18 cellular contexts compared by ENCODE assay signal in genomic region chr10:132436861-132437410, GRCh38. TPM values are rescaled to one million over a fixed set of nuclear protein-coding genes. Genes with fewer than 3 reads are reported as not detected.
DNase-seq lines count a peak whose midpoint lies in the region; ATAC-seq, FAIRE-seq and TF ChIP-seq lines count a peak whose summit lies in the region.
"Had no signal": no experiment of that assay in that cellular context is flagged by ENCODE, and none has a peak within 500 bp of the region (broad histone marks: within the 10 kb centered on the region; RNA-seq: fewer than 3 reads in every experiment).

No MANE protein-coding gene starts in this region.

- H3K79me1 ChIP-seq in H1 (ENCODE audit: low read depth, low read length): peaks cover 2% of the 10 kb centered on the region

- no peak for FAIRE-seq in HepG2 (lab: Jason Lieb, UNC)
- no peak for FAIRE-seq in H1 (lab: Jason Lieb, UNC)
- FAIRE-seq: A549 had no signal

- H4K5ac ChIP-seq in H1 (ENCODE audit: insufficient read length, low read depth, low read length): no peak overlapping the region

- no peak overlapping the region for H2BK5ac ChIP-seq in H1 (ENCODE audit: low read depth, low read length)

- ATAC-seq in HepG2: no peak
- ATAC-seq in right lobe of liver: no peak
- no peak for ATAC-seq in mucosa of descending colon
- ATAC-seq: A549 had no signal

- 54% methylated on average over 4 of the region's 15 CpGs for WGBS in HepG2 (ENCODE audit: low lambda C conversion rate)
- 80% methylated on average over 1 of the region's 15 CpGs for WGBS in right lobe of liver (ENCODE audit: insufficient coverage, low coverage, low lambda C conversion rate, missing lambda C conversion rate)
- 88% methylated on average over 15 of the region's 15 CpGs; no CpG with 5 or more reads in 1 of the 2 experiments for WGBS in H1 (ENCODE audit: extremely low coverage in 1 of 2, insufficient coverage in 1 of 2, insufficient read length in 1 of 2, insufficient replicate concordance in 2 of 2, low coverage in 1 of 2, low lambda C conversion rate in 2 of 2, missing lambda C conversion rate in 1 of 2), 2 experiments

- H3K36me3 ChIP-seq in HepG2 (replicated peaks in 1 of 2; ENCODE audit: control insufficient read depth in 1 of 2, insufficient read depth in 2 of 2, low read length in 2 of 2) (no peaks in the 10 kb centered on the region), right lobe of liver (no peaks in the 10 kb centered on the region), H1 (ENCODE audit: control insufficient read depth in 2 of 4, insufficient read depth in 4 of 4, low read length in 3 of 4) (no peaks in the 10 kb centered on the region; a peak in 1 of 8 replicates), mucosa of descending colon (ENCODE audit: low read depth) (no peaks in the 10 kb centered on the region)
- H3K36me3 ChIP-seq: SJCRH30 had no signal

- no peak overlapping the region for H2BK12ac ChIP-seq in H1 (ENCODE audit: low read depth, low read length)

- TF ChIP-seq RAD21 in HepG2 (CRISPR knock-in tag; IDR thresholded peaks at IDR 0.05) (no peak), H1 (IDR thresholded peaks at IDR 0.05 in 1 of 2, conservative IDR thresholded peaks at IDR 0.05 in 1 of 2; ENCODE audit: low read depth in 2 of 2, low read length in 2 of 2) (no peak)

- H2BK120ac ChIP-seq in H1 (replicated peaks; ENCODE audit: low read depth, low read length): no peak overlapping the region

- H3K23me2 ChIP-seq in H1 (ENCODE audit: low read depth, low read length): peaks cover 6% of the 10 kb centered on the region

- H2AK5ac ChIP-seq in H1 (ENCODE audit: low read depth, low read length): no peak overlapping the region

- POLR2A ChIA-PET in HepG2 (lab: Yijun Ruan, JAX): no interaction called here
- POLR2A ChIA-PET in H1 (lab: Charles Lee; ENCODE audit: partially characterized antibody): interaction anchor here (0.9 to 2.6 kb wide), 4 partner anchors 8 to 28 kb away, joined by 3 to 10 read pairs (median 4); no protein-coding TSS in a partner anchor

- H3K27me3 ChIP-seq in HepG2 (ENCODE audit: control insufficient read depth in 1 of 2, insufficient read depth in 2 of 2, low read length in 2 of 2) (peaks cover 2 to 15% of the 10 kb centered on the region in 2 experiments; a peak in 4 of 5 replicates), right lobe of liver (no peaks in the 10 kb centered on the region), H1 (replicated peaks in 1 of 4; ENCODE audit: control insufficient read depth in 3 of 4, extremely low read depth in 1 of 4, insufficient read depth in 3 of 4, low read length in 3 of 4) (no peaks in the 10 kb centered on the region)
- H3K27me3 ChIP-seq: SJCRH30 had no signal

- H4K20me1 ChIP-seq in HepG2 (ENCODE audit: insufficient read depth, low read length) (no peaks in the 10 kb centered on the region), H1 (replicated peaks in 1 of 2; ENCODE audit: control insufficient read depth in 1 of 2, insufficient read depth in 2 of 2, low read length in 2 of 2) (peaks cover 0 to 7% of the 10 kb centered on the region in 2 experiments)

- H3K4me3 ChIP-seq in HepG2 (replicated peaks in 1 of 3; ENCODE audit: insufficient read depth in 1 of 3, low read depth in 2 of 3, low read length in 3 of 3): no peak overlapping the region
- no peak overlapping the region for H3K4me3 ChIP-seq in right lobe of liver
- H3K4me3 ChIP-seq in H1 (ENCODE audit: extremely low read depth in 1 of 4, insufficient read depth in 2 of 4, low read depth in 3 of 4, low read length in 4 of 4): no peak overlapping the region
- H3K4me3 ChIP-seq in mucosa of descending colon: no peak overlapping the region
- H3K4me3 ChIP-seq: A549, SJCRH30 had no signal

- H3K79me2 ChIP-seq in HepG2 (ENCODE audit: insufficient read depth, low read length): no peaks in the 10 kb centered on the region
- no peaks in the 10 kb centered on the region for H3K79me2 ChIP-seq in H1 (ENCODE audit: control insufficient read depth in 1 of 2, insufficient read depth in 2 of 2, low read length in 2 of 2)

- TF ChIP-seq EP300 in HepG2 (IDR thresholded peaks at IDR 0.05; ENCODE audit: low read depth in 2 of 2, low read length in 2 of 2) (no peak), HepG2 (CRISPR knock-in tag; IDR thresholded peaks at IDR 0.05; ENCODE audit: borderline replicate concordance) (no peak), H1 (IDR thresholded peaks at IDR 0.05; ENCODE audit: borderline replicate concordance in 1 of 2, low read depth in 2 of 2, low read length in 2 of 2) (no peak)

- H3K4me2 ChIP-seq in HepG2 (ENCODE audit: low read depth, low read length) (no peak overlapping the region), H1 (ENCODE audit: insufficient read depth in 1 of 2, low read depth in 2 of 2, low read length in 2 of 2) (no peak overlapping the region)
- H3K4me2 ChIP-seq: A549, KMS-11 had no signal

- peaks cover 9% of the 10 kb centered on the region; the same call in 1 of the 2 replicates for H3K4me1 ChIP-seq in HepG2 (ENCODE audit: insufficient read depth, low read length)
- no peaks in the 10 kb centered on the region for H3K4me1 ChIP-seq in right lobe of liver
- H3K4me1 ChIP-seq in H1 (replicated peaks in 1 of 4; ENCODE audit: control insufficient read depth in 3 of 4, insufficient read depth in 4 of 4, low read length in 3 of 4): no peaks in the 10 kb centered on the region
- H3K4me1 ChIP-seq in mucosa of descending colon (ENCODE audit: low read depth): no peaks in the 10 kb centered on the region
- H3K4me1 ChIP-seq: SJCRH30 had no signal

- intact Hi-C loops in HepG2 (cut with micrococcal nuclease; ENCODE audit: unreplicated experiment): no loop called here
- intact Hi-C loops in right lobe of liver (cut with DNase I): no loop called here
- intact Hi-C loops in mucosa of descending colon (cut with DNase I, micrococcal nuclease): no loop called here

- no peak overlapping the region for H2BK15ac ChIP-seq in H1 (ENCODE audit: low read length)

- H2AFZ ChIP-seq in HepG2 (ENCODE audit: low read length) (no peak overlapping the region), H1 (ENCODE audit: low read length) (no peak overlapping the region)

- H4K8ac ChIP-seq in H1 (ENCODE audit: extremely low read depth, insufficient read depth, low read length): peak overlapping the region; percentile 4; the same call in 1 of the 2 replicates

- no peak overlapping the region for H4K91ac ChIP-seq in H1 (replicated peaks; ENCODE audit: insufficient read length, low read length)

- H3K56ac ChIP-seq in H1 (replicated peaks; ENCODE audit: insufficient read length, low read depth, low read length): no peak overlapping the region

- TF ChIP-seq CTCF in HepG2 (CRISPR knock-in tag; IDR thresholded peaks at IDR 0.05) (no peak), right lobe of liver (IDR thresholded peaks at IDR 0.05) (no peak), H1 (IDR thresholded peaks at IDR 0.05; ENCODE audit: control extremely low read depth in 1 of 3, insufficient read depth in 1 of 3, low read depth in 1 of 3, low read length in 3 of 3) (no peak), mucosa of descending colon (IDR thresholded peaks at IDR 0.05) (no peak)

- H3K9me3 ChIP-seq in HepG2 (ENCODE audit: low read length) (no peaks in the 10 kb centered on the region), right lobe of liver (no peaks in the 10 kb centered on the region), H1 (ENCODE audit: insufficient read depth in 2 of 2, low read depth in 1 of 2, low read length in 1 of 2) (no peaks in the 10 kb centered on the region), mucosa of descending colon (no peaks in the 10 kb centered on the region)
- H3K9me3 ChIP-seq: A549, SJCRH30 had no signal

- in situ Hi-C loops in HepG2 (cut with HindIII; ENCODE audit: extremely low pct_ligation_motif_present, low pct_unique_long_range_greater_than_20kb) (no loop called here), ACHN (cut with HindIII; ENCODE audit: low pct_ligation_motif_present, low pct_unique_long_range_greater_than_20kb, low sequenced_read_pairs) (no loop called here)

- no peak overlapping the region for H3K18ac ChIP-seq in H1 (ENCODE audit: extremely low read depth, low read length)

- CTCF ChIA-PET in HepG2 (lab: Yijun Ruan, JAX; ENCODE audit: low intra/inter-chr PET ratio, low total read pairs) (no interaction called here), H1 (lab: Charles Lee; ENCODE audit: partially characterized antibody) (interaction anchor here (0.7 to 2.2 kb wide), 3 partner anchors 17 to 31 kb away, joined by 3 to 7 read pairs (median 6); no protein-coding TSS in a partner anchor)

- H3K4ac ChIP-seq in H1 (replicated peaks; ENCODE audit: insufficient read length, low read depth, low read length): no peak overlapping the region

- H3K9ac ChIP-seq in HepG2 (ENCODE audit: insufficient read depth, low read depth, low read length) (no peak overlapping the region), H1 (replicated peaks in 1 of 4; ENCODE audit: extremely low read depth in 1 of 4, low read depth in 3 of 4, low read length in 3 of 4) (no peak overlapping the region)
- H3K9ac ChIP-seq: KMS-11 had no signal

- H3K27ac ChIP-seq in HepG2 (ENCODE audit: extremely low read length, insufficient read depth, low read length): no peak overlapping the region
- H3K27ac ChIP-seq in right lobe of liver: no peak overlapping the region
- H3K27ac ChIP-seq in H1 (ENCODE audit: low read depth, low read length): no peak overlapping the region
- H3K27ac ChIP-seq: A549, C4-2B, KMS-11, RWPE1, SJCRH30 had no signal

- TF ChIP-seq POLR2A in HepG2 (IDR thresholded peaks at IDR 0.05; ENCODE audit: insufficient read depth in 1 of 2, low read depth in 2 of 2, low read length in 2 of 2) (no peak), right lobe of liver (IDR thresholded peaks at IDR 0.05) (no peak), H1 (IDR thresholded peaks at IDR 0.05; ENCODE audit: control extremely low read depth in 1 of 2, low read depth in 2 of 2, low read length in 2 of 2) (no peak)

- no peak overlapping the region for H2BK20ac ChIP-seq in H1 (ENCODE audit: low read length)

- H3K23ac ChIP-seq in H1 (ENCODE audit: insufficient read length): no peak overlapping the region

- H3K14ac ChIP-seq in H1 (ENCODE audit: insufficient read length): no peak overlapping the region

- no TSS peak for BruUV-seq in HepG2 (replicated peaks; lab: Mats Ljungman, UMichigan)

- no peak for DNase-seq in HepG2 (ENCODE audit: low spot score)
- DNase-seq in right lobe of liver: no peak
- DNase-seq in H1 (ENCODE audit: low read depth in 1 of 2, low spot score in 2 of 2): no peak
- DNase-seq in mucosa of descending colon: peak in 2 of 3 donors; percentile 23 to 46
- DNase-seq in C1 segment of cervical spinal cord (lab: John Stamatoyannopoulos, UW): no peak
- no peak for DNase-seq in activated CD8-positive, alpha-beta memory T cell treated with anti-CD3 and anti-CD28 coated beads, Interleukin-2, amount 50 U/mL, for 48 hours
- DNase-seq in ACHN: no peak
- DNase-seq: DMS79 treated with DMSO at 0.1 percent for 48 hours, H9, MM.1S, NCI-H1092 treated with DMSO at 0.1 percent for 48 hours, NCI-H748 treated with DMSO at 0.1 percent for 48 hours, OCI-M1, SJCRH30 had no signal

RNA-seq across cellular contexts. Expression of gene PWWP2B, which starts 39.9 kb away (rescaled TPM):
- total RNA-seq in HepG2 (2016; rRNA removed; fragmentation: Illumina TruSeq; extraction: Trizol) (3.5 and 4.7 TPM in 2 replicates), right lobe of liver (10 to 100 TPM in 1 of 6 experiments, 1 to 10 TPM in 5; 3.0 to 12.2 (median 5.1) TPM), mucosa of descending colon (10 to 100 TPM; 37.7 to 55.6 (median 41.7) TPM)
- 1.3 and 1.8 TPM in 2 replicates for total RNA-seq in HepG2 (2016; cell fraction: cytosol; rRNA removed; fragmentation: Illumina TruSeq; extraction: Trizol; ENCODE audit: low read depth)
- 3.2 and 5.1 TPM in 2 replicates for total RNA-seq in HepG2 (2016; cell fraction: insoluble cytoplasmic fraction; rRNA removed; fragmentation: Illumina TruSeq; extraction: Trizol)
- 3.2 and 3.7 TPM in 2 replicates for total RNA-seq in HepG2 (2016; cell fraction: membrane; rRNA removed; fragmentation: Illumina TruSeq; extraction: Trizol)
- 2.9 and 3.1 TPM in 2 replicates for total RNA-seq in HepG2 (2016; cell fraction: nucleus; rRNA removed; fragmentation: Illumina TruSeq; extraction: Trizol)
- polyA plus RNA-seq in HepG2 (2011; rRNA removed) (2.3 and 3.7 TPM in 2 replicates), H1 (2011; rRNA removed) (5.3 and 9.4 TPM in 2 replicates)
- polyA plus RNA-seq in HepG2 (2011; cell fraction: cytosol; rRNA removed): 3.1 and 4.4 TPM in 2 replicates
- polyA plus RNA-seq in HepG2 (2011; cell fraction: nucleus; rRNA removed): 12.7 and 14.5 TPM in 2 replicates
- 2.3 and 4.1 TPM in 2 replicates for polyA plus RNA-seq in HepG2 (2012)
- polyA plus RNA-seq in HepG2 (2016; cell fraction: cytosol; fragmentation: Illumina TruSeq; extraction: Trizol; ENCODE audit: low read depth): 1.2 and 1.3 TPM in 2 replicates
- polyA plus RNA-seq in HepG2 (2016; cell fraction: insoluble cytoplasmic fraction; fragmentation: Illumina TruSeq; extraction: Trizol; ENCODE audit: low read depth): 2.8 and 3.2 TPM in 2 replicates
- 2.2 and 2.3 TPM in 2 replicates for polyA plus RNA-seq in HepG2 (2016; cell fraction: membrane; fragmentation: Illumina TruSeq; extraction: Trizol; ENCODE audit: low read depth)
- polyA plus RNA-seq in HepG2 (2016; cell fraction: nucleus; fragmentation: Illumina TruSeq; extraction: Trizol; ENCODE audit: insufficient read depth, low read depth): 5.4 and 5.6 TPM in 2 replicates
- polyA minus RNA-seq in HepG2 (2011; rRNA and poly(A)+ RNA removed; ENCODE audit: low replicate concordance): 3.9 and 6.3 TPM in 2 replicates
- 4.8 and 5.9 TPM in 2 replicates for polyA minus RNA-seq in HepG2 (2011; cell fraction: cytosol; rRNA and poly(A)+ RNA removed)
- 2.7 and 3.5 TPM in 2 replicates for polyA minus RNA-seq in HepG2 (2011; cell fraction: nucleus; rRNA and poly(A)+ RNA removed)
- total RNA-seq in H1 (2021; fragmentation: NEBNext Ultra II Directional; extraction: Animal tissue kit (Norgen Biotek cat#: 25700)): 10.8 and 11.0 TPM in 2 replicates
- 7.2 TPM for polyA plus RNA-seq in H1 (2011; cell fraction: cytosol; rRNA removed)
- polyA plus RNA-seq in H1 (2011; cell fraction: nucleus; rRNA removed): 17.0 TPM
- 4.8 to 8.4 TPM (median 8.0 TPM) in 4 replicates for polyA plus RNA-seq in H1 (2012, experiment 1 of 2)
- polyA plus RNA-seq in H1 (2012, experiment 2 of 2): 6.0 TPM
- polyA plus RNA-seq in H1 (2013, experiment 1 of 2): 6.0 TPM
- 5.5 TPM for polyA plus RNA-seq in H1 (2013, experiment 2 of 2)
- polyA minus RNA-seq in H1 (2011; rRNA and poly(A)+ RNA removed): 1.2 and 1.4 TPM in 2 replicates
- polyA minus RNA-seq in H1 (2011; cell fraction: cytosol; rRNA and poly(A)+ RNA removed): 5.2 TPM
- 7.0 TPM for polyA minus RNA-seq in H1 (2011; cell fraction: nucleus; rRNA and poly(A)+ RNA removed)

Comparison
In these comparisons a context has a peak if more than half of its experiments do, and no peak if none do; other contexts are left out.
1. DNase-seq: peak in mucosa of descending colon (2 of 3); none in HepG2 (single experiment), right lobe of liver (0 of 3), H1 (0 of 2), C1 segment of cervical spinal cord (0 of 14), activated CD8-positive, alpha-beta memory T cell treated with anti-CD3 and anti-CD28 coated beads, Interleukin-2, amount 50 U/mL, for 48 hours (single experiment) and ACHN (single experiment).